23 cellular contexts compared by ENCODE assay signal in the genomic region with DNA sequence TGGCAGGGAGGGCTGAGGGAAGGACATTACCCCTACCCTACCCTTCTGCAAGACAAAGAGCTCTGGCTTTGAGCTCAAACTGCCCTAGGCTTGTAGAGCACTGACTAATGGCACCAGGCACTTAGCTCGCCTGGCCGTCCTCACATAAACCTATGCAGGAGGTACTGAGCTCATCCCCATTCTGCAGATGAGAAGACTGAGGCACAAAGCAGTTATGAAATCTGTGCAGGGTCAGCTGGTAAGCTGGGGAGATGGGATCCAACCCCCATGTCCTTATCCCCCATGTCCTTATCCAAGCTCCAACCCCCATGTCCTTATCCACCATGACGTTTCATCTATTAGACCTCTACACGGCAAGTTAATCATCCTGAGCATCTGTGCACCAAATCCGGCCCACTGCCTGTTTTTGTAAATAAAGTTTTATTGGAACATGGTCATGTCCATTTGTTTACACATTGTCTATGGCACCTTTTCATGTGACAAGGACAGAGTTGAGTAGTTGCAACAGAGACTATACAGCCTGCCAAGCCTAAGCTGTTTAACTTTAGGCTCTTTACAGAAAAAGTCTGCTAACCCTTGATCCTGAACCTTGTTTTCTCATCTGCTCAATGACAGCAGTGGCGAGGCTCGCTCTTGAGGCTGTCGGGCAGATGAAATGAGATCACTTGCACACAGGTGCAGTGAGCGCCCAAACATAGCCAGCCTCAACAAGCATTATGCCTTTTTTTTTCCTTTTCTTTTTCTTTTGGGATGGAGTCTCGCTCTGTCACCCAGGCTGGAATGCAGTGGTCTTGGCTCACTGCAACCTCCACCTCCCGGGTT.
"Had no signal": no experiment of that assay in that cellular context is flagged by ENCODE, and none has a peak within 500 bp of the region (broad histone marks: within the 10 kb centered on the region; RNA-seq: fewer than 3 reads in every experiment).

No MANE protein-coding gene starts in this region.

- H3K4me1 Mint-ChIP-seq: activated CD4-positive, alpha-beta memory T cell treated with anti-CD3 and anti-CD28 coated beads, Interleukin-2, amount 10 ng/mL, durations not matched to agents 7 days and 5 days; activated CD8-positive, alpha-beta memory T cell treated with anti-CD3 and anti-CD28 coated beads, Interleukin-2, amount 10 ng/mL, durations not matched to agents 7 days and 5 days; natural killer cell had no signal

- H3K36me3 ChIP-seq: esophagus muscularis mucosa, gastroesophageal sphincter, heart left ventricle, tibial artery had no signal

- H3K9me3 Mint-ChIP-seq: activated B cell treated with CpG ODN at 0.5 μM for 24 hours; activated CD4-positive, alpha-beta memory T cell treated with anti-CD3 and anti-CD28 coated beads, Interleukin-2, amount 10 ng/mL, durations not matched to agents 7 days and 5 days; memory B cell; natural killer cell had no signal

- DNase-seq: activated B cell treated with CpG ODN at 0.5 μM for 24 hours; activated CD4-positive, alpha-beta memory T cell treated with anti-CD3 and anti-CD28 coated beads, Interleukin-2, amount 10 ng/mL, durations not matched to agents 7 days and 5 days; activated CD4-positive, alpha-beta T cell treated with anti-CD3 and anti-CD28 coated beads for 4 hours; activated CD8-positive, alpha-beta memory T cell treated with anti-CD3 and anti-CD28 coated beads, Interleukin-2, amount 10 ng/mL, durations not matched to agents 7 days and 5 days; cerebellar nuclear complex; cortex of kidney; effector CD4-positive, alpha-beta T cell; heart left ventricle; kidney; left ventricle myocardium superior; mucosa of descending colon; natural killer cell; nucleus accumbens; retina; stimulated activated CD4-positive, alpha-beta T cell treated with anti-CD3 and anti-CD28 coated beads, Interleukin-2, amount 100 ng/mL, for 24 hours; stimulated activated naive CD8-positive, alpha-beta T cell treated with anti-CD3 and anti-CD28 coated beads, Interleukin-15, Interleukin-2, amounts not matched to agents 100 U/mL and 50 U/mL, for 24 hours; substantia nigra; tibial artery had no signal

- FAIRE-seq: bronchial epithelial cell, kidney had no signal

- H3K27ac Mint-ChIP-seq: activated B cell treated with CpG ODN at 0.5 μM for 24 hours; activated CD4-positive, alpha-beta memory T cell treated with anti-CD3 and anti-CD28 coated beads, Interleukin-2, amount 10 ng/mL, durations not matched to agents 7 days and 5 days; activated CD8-positive, alpha-beta memory T cell treated with anti-CD3 and anti-CD28 coated beads, Interleukin-2, amount 10 ng/mL, durations not matched to agents 7 days and 5 days; activated naive CD8-positive, alpha-beta T cell; memory B cell; natural killer cell had no signal

- H3K9me3 ChIP-seq: esophagus muscularis mucosa, gastroesophageal sphincter, heart left ventricle, mucosa of descending colon, tibial artery had no signal

- H3K36me3 Mint-ChIP-seq: activated CD8-positive, alpha-beta memory T cell treated with anti-CD3 and anti-CD28 coated beads, Interleukin-2, amount 10 ng/mL, durations not matched to agents 7 days and 5 days; activated naive CD8-positive, alpha-beta T cell; memory B cell; natural killer cell had no signal

- H3K4me3 ChIP-seq: esophagus muscularis mucosa, gastroesophageal sphincter, heart left ventricle, mucosa of descending colon, tibial artery had no signal

- H3K4me1 ChIP-seq: esophagus muscularis mucosa, gastroesophageal sphincter, tibial artery had no signal

- ATAC-seq: activated CD8-positive, alpha-beta memory T cell treated with anti-CD3 and anti-CD28 coated beads, Interleukin-2, amount 10 ng/mL, durations not matched to agents 7 days and 5 days; gastroesophageal sphincter; heart left ventricle; left ventricle myocardium superior; mucosa of descending colon; natural killer cell; stimulated activated naive CD8-positive, alpha-beta T cell treated with anti-CD3 and anti-CD28 coated beads, Interleukin-15, Interleukin-2, amounts not matched to agents 100 U/mL and 50 U/mL, for 24 hours had no signal

- H3K4me3 Mint-ChIP-seq: activated B cell treated with CpG ODN at 0.5 μM for 24 hours; activated CD4-positive, alpha-beta memory T cell treated with anti-CD3 and anti-CD28 coated beads, Interleukin-2, amount 10 ng/mL, durations not matched to agents 7 days and 5 days; activated CD8-positive, alpha-beta memory T cell treated with anti-CD3 and anti-CD28 coated beads, Interleukin-2, amount 10 ng/mL, durations not matched to agents 7 days and 5 days; activated naive CD8-positive, alpha-beta T cell; memory B cell; natural killer cell had no signal

- H3K27ac ChIP-seq: esophagus muscularis mucosa, gastroesophageal sphincter, heart left ventricle, tibial artery had no signal
